Comparison of ENCODE assay signal across 2 cellular contexts in genomic region chr1:241947355-241947754, GRCh38.
TF ChIP-seq lines count a peak whose summit lies in the region.

No MANE protein-coding gene starts in this region.

TF ChIP-seq in HepG2, 621 proteins besides CTCF, POLR2A, EP300 and RAD21:
- TF ChIP-seq TRAFD1 (CRISPR knock-in tag; IDR thresholded peaks at IDR 0.05; ENCODE audit: borderline replicate concordance) (no peak), FOXA1 (IDR thresholded peaks at IDR 0.05) (no peak), FOXA1 (CRISPR knock-in tag; IDR thresholded peaks at IDR 0.05) (no peak)
TF ChIP-seq in HepG2: peak in this region for 0.

TF ChIP-seq in K562, 482 proteins besides CTCF, POLR2A, EP300 and RAD21:
- TF ChIP-seq TAF7 (tag; IDR thresholded peaks at IDR 0.05) (no peak), HDAC2 (IDR thresholded peaks at IDR 0.05) (no peak), FOXO4 (CRISPR knock-in tag; IDR thresholded peaks at IDR 0.05) (no peak), STAT5B (CRISPR knock-in tag; IDR thresholded peaks at IDR 0.05) (no peak), KDM4B (IDR thresholded peaks at IDR 0.05; ENCODE audit: borderline replicate concordance in 2 of 2, low read depth in 1 of 2) (no peak), MTA3 (IDR thresholded peaks at IDR 0.05; ENCODE audit: borderline replicate concordance) (no peak), FUS (optimal IDR thresholded peaks at IDR 0.05; ENCODE audit: low read depth, low read length) (no peak), GTF2A2 (tag; IDR thresholded peaks at IDR 0.05) (no peak), PHB (CRISPR knock-in tag; IDR thresholded peaks at IDR 0.05) (no peak), ZNF384 (IDR thresholded peaks at IDR 0.05; ENCODE audit: low read depth, low read length) (no peak), HMGN3 (IDR thresholded peaks at IDR 0.05; ENCODE audit: borderline replicate concordance, extremely low read depth, insufficient read length, low read depth, low read length) (no peak), HDAC3 (IDR thresholded peaks at IDR 0.05; ENCODE audit: borderline replicate concordance, partially characterized antibody) (no peak), MBD2 (IDR thresholded peaks at IDR 0.05; ENCODE audit: borderline replicate concordance, low read depth) (no peak), HDAC6 (IDR thresholded peaks at IDR 0.05; ENCODE audit: low read depth, low read length) (no peak), MEF2D (tag; conservative IDR thresholded peaks at IDR 0.05; ENCODE audit: low read depth) (no peak), ARID2 (IDR thresholded peaks at IDR 0.05) (no peak), HMG20A (CRISPR knock-in tag; conservative IDR thresholded peaks at IDR 0.05) (no peak)
- TF ChIP-seq, protein P1, sequence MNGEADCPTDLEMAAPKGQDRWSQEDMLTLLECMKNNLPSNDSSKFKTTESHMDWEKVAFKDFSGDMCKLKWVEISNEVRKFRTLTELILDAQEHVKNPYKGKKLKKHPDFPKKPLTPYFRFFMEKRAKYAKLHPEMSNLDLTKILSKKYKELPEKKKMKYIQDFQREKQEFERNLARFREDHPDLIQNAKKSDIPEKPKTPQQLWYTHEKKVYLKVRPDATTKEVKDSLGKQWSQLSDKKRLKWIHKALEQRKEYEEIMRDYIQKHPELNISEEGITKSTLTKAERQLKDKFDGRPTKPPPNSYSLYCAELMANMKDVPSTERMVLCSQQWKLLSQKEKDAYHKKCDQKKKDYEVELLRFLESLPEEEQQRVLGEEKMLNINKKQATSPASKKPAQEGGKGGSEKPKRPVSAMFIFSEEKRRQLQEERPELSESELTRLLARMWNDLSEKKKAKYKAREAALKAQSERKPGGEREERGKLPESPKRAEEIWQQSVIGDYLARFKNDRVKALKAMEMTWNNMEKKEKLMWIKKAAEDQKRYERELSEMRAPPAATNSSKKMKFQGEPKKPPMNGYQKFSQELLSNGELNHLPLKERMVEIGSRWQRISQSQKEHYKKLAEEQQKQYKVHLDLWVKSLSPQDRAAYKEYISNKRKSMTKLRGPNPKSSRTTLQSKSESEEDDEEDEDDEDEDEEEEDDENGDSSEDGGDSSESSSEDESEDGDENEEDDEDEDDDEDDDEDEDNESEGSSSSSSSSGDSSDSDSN (IDR thresholded peaks at IDR 0.05; ENCODE audit: borderline replicate concordance in 1 of 2, low read depth in 2 of 2, low read length in 2 of 2) = no peak
- TF ChIP-seq, protein P2, sequence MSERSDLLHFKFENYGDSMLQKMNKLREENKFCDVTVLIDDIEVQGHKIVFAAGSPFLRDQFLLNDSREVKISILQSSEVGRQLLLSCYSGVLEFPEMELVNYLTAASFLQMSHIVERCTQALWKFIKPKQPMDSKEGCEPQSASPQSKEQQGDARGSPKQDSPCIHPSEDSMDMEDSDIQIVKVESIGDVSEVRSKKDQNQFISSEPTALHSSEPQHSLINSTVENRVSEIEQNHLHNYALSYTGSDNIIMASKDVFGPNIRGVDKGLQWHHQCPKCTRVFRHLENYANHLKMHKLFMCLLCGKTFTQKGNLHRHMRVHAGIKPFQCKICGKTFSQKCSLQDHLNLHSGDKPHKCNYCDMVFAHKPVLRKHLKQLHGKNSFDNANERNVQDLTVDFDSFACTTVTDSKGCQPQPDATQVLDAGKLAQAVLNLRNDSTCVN (CRISPR knock-in tag; IDR thresholded peaks at IDR 0.05) = no peak
